In genomic region chr6:53327017-53327395, GRCh38 we compare ENCODE assay signal across 12 cellular contexts. TPM values are rescaled to one million over a fixed set of nuclear protein-coding genes. Genes with fewer than 3 reads are reported as not detected.
DNase-seq lines count a peak whose midpoint lies in the region; ATAC-seq, FAIRE-seq and TF ChIP-seq lines count a peak whose summit lies in the region.
"Had no signal": no experiment of that assay in that cellular context is flagged by ENCODE, and none has a peak within 500 bp of the region (broad histone marks: within the 10 kb centered on the region; RNA-seq: fewer than 3 reads in every experiment).

No MANE protein-coding gene starts in this region.

- no peak overlapping the region for H2AFZ ChIP-seq in mesenchymal stem cell (ENCODE audit: low read depth, low read length)

- H3K4me3 ChIP-seq in bronchial epithelial cell (ENCODE audit: low read depth, low read length) (no peak overlapping the region), mesenchymal stem cell (ENCODE audit: insufficient read depth in 1 of 2, low read depth in 1 of 2, low read length in 2 of 2) (peak overlapping the region in 1 of 2 experiments; percentile 25), mucosa of descending colon (no peak overlapping the region)

- intact Hi-C loops in mucosa of descending colon (cut with DNase I, micrococcal nuclease): no loop called here

- peak overlapping the region in 1 of 2 experiments; percentile 72 for H3K23ac ChIP-seq in mesenchymal stem cell (ENCODE audit: low read length in 2 of 2)

- peak overlapping the region; percentile 2 for H2BK5ac ChIP-seq in mesenchymal stem cell (ENCODE audit: low read depth, low read length, poor library complexity, severe bottlenecking)

- peak overlapping the region in 1 of 2 experiments; percentile 54 for H2BK12ac ChIP-seq in mesenchymal stem cell (ENCODE audit: low read length in 2 of 2)

- ATAC-seq in mucosa of descending colon: no peak

- no peak overlapping the region for H4K8ac ChIP-seq in mesenchymal stem cell (ENCODE audit: low read length)

- TF ChIP-seq CTCF in 22Rv1 (IDR thresholded peaks at IDR 0.05) (no peak), bronchial epithelial cell (IDR thresholded peaks at IDR 0.05; ENCODE audit: insufficient read depth, low read length, severe bottlenecking) (no peak), mucosa of descending colon (IDR thresholded peaks at IDR 0.05) (no peak)

- peak overlapping the region in 1 of 2 experiments; percentile 9 for H3K4ac ChIP-seq in mesenchymal stem cell (ENCODE audit: low read depth in 1 of 2, low read length in 2 of 2)

- no peak overlapping the region for H2BK120ac ChIP-seq in mesenchymal stem cell (ENCODE audit: low read depth, low read length)

- peak overlapping the region; percentile 59 for H3K27ac ChIP-seq in 22Rv1
- peak overlapping the region; percentile 99 for H3K27ac ChIP-seq in mesenchymal stem cell (ENCODE audit: low read length, poor library complexity, severe bottlenecking)
- H3K27ac ChIP-seq: WERI-Rb-1 had no signal

- H4K91ac ChIP-seq in mesenchymal stem cell (ENCODE audit: low read length): no peak overlapping the region

- no peak overlapping the region for H2BK15ac ChIP-seq in mesenchymal stem cell (ENCODE audit: low read depth, poor library complexity, severe bottlenecking)

- no peak overlapping the region for H3K14ac ChIP-seq in mesenchymal stem cell (ENCODE audit: low read length in 2 of 2)

- H2AK5ac ChIP-seq in mesenchymal stem cell (ENCODE audit: low read length, severe bottlenecking): peak overlapping the region; percentile 3

- H3K4me1 ChIP-seq in mesenchymal stem cell (ENCODE audit: control insufficient read depth, insufficient read depth, low read depth, low read length) (peaks cover 13% of the 10 kb centered on the region), mucosa of descending colon (ENCODE audit: low read depth) (peaks cover 4% of the 10 kb centered on the region)

- H3K79me1 ChIP-seq in mesenchymal stem cell (replicated peaks; ENCODE audit: low read length, poor library complexity, severe bottlenecking): peaks cover 9% of the 10 kb centered on the region

- no peak for DNase-seq in HTR-8/SVneo (ENCODE audit: insufficient read length, low spot score)
- peak; percentile 81 for DNase-seq in bronchial epithelial cell (ENCODE audit: low read depth)
- DNase-seq in mesenchymal stem cell: no peak
- no peak for DNase-seq in mucosa of descending colon
- DNase-seq in NCI-H2081 treated with DMSO at 0.1 percent for 48 hours (lab: John Stamatoyannopoulos, UW): no peak
- no peak for DNase-seq in anterior cingulate cortex (lab: John Stamatoyannopoulos, UW)
- DNase-seq in NAMALWA (ENCODE audit: low spot score): no peak
- DNase-seq: Caco-2; NCI-H2171; stimulated activated CD4-positive, alpha-beta T cell treated with anti-CD3 and anti-CD28 coated beads, Interleukin-4, amount 100 ng/mL, for 4 hours; WERI-Rb-1 had no signal

- H3K9me3 ChIP-seq in mesenchymal stem cell (ENCODE audit: control insufficient read depth, low read length): no peaks in the 10 kb centered on the region
- no peaks in the 10 kb centered on the region for H3K9me3 ChIP-seq in mucosa of descending colon
- H3K9me3 ChIP-seq: Caco-2 had no signal

- H3K27me3 ChIP-seq in bronchial epithelial cell (ENCODE audit: control insufficient read depth, insufficient read depth, low read length) (no peaks in the 10 kb centered on the region), mesenchymal stem cell (ENCODE audit: control insufficient read depth in 1 of 2, insufficient read depth in 1 of 2, low read length in 2 of 2) (no peaks in the 10 kb centered on the region)

- peak overlapping the region; percentile 25 for H3K9ac ChIP-seq in mesenchymal stem cell (ENCODE audit: low read length)

- FAIRE-seq in HTR-8/SVneo (lab: Jason Lieb, UNC) (peak; percentile 74), bronchial epithelial cell (lab: Jason Lieb, UNC) (no peak)

- H3K4me2 ChIP-seq in mesenchymal stem cell (ENCODE audit: low read length, poor library complexity, severe bottlenecking): peak overlapping the region; percentile 23

- peak overlapping the region in 1 of 2 experiments; percentile 14 for H3K18ac ChIP-seq in mesenchymal stem cell (ENCODE audit: low read depth in 1 of 2, low read length in 2 of 2)

- no peaks in the 10 kb centered on the region for H3K36me3 ChIP-seq in bronchial epithelial cell (ENCODE audit: control insufficient read depth, insufficient read depth, low read length)
- no peaks in the 10 kb centered on the region for H3K36me3 ChIP-seq in mesenchymal stem cell (ENCODE audit: control insufficient read depth in 1 of 2, insufficient read depth in 2 of 2, low read depth in 1 of 2, low read length in 2 of 2)
- H3K36me3 ChIP-seq in mucosa of descending colon (ENCODE audit: low read depth): no peaks in the 10 kb centered on the region

RNA-seq across cellular contexts. Expression of gene ELOVL5, which starts 21.7 kb away (rescaled TPM):
- 35.3 and 42.1 TPM in 2 replicates for total RNA-seq in bronchial epithelial cell
- polyA plus RNA-seq in mesenchymal stem cell (2013, experiment 1 of 2): 112 TPM
- polyA plus RNA-seq in mesenchymal stem cell (2013, experiment 2 of 2): 114 TPM
- total RNA-seq in mucosa of descending colon: 10 to 100 TPM; 11.5 to 60.6 (median 27.5) TPM
